Comparison of ENCODE assay signal across 10 cellular contexts in the genomic region with DNA sequence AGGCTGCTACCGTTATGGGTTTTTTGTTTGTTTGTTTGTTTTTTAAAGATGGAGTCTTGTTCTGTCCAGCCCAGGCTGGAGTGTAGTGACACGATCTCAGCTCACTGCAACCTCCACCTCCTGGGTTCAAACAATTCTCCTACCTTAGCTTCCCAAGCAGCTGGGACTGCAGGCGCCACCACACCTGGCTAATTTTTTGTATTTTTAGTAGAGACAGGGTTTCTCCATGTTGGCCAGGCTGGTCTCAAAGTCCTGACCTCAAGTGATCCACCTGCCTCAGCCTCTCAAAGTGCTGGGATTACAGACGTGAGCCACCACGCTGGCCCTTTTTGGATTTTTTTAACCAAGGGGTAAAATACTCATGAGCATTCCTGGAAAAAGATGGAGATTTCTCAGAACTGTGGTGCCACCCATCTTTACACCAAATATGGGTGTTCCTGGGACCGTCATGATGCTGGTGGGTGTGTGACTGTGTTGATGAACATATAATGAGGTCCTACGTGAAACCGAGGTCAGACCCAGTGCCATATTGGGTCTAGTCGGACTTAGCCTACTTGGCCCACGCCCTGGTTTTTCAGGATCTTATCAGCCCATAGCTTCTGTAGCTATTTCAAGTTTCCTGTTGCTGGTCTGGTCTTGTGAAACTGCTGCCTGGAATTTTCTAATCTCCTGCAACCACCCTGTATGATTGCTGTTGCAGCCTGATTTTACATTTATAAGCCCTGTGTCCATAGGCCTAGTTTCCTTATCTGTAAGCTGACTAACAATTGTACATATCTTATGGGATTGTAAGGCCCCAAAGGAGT. TPM values are rescaled to one million over a fixed set of nuclear protein-coding genes. Genes with fewer than 3 reads are reported as not detected.
A peak's percentile ranks its signal among the peaks of the same experiment; 100 is the strongest.
DNase-seq lines count a peak whose midpoint lies in the region; ATAC-seq and TF ChIP-seq lines count a peak whose summit lies in the region.
"Had no signal": no experiment of that assay in that cellular context is flagged by ENCODE, and none has a peak within 500 bp of the region (broad histone marks: within the 10 kb centered on the region; RNA-seq: fewer than 3 reads in every experiment).

No MANE protein-coding gene starts in this region.

- no peaks in the 10 kb centered on the region for H3K9me3 ChIP-seq in cardiac muscle cell (ENCODE audit: low read depth)

- no peaks in the 10 kb centered on the region for H3K9me3 Mint-ChIP-seq in WTC11
- no peaks in the 10 kb centered on the region for H3K9me3 Mint-ChIP-seq in stimulated activated effector memory CD8-positive, alpha-beta T cell treated with anti-CD3 and anti-CD28 coated beads, Interleukin-12 subunit alpha, Interleukin-12 subunit beta, amount 100 ng/mL, for 72 hours

- no peak overlapping the region for H3K4me3 Mint-ChIP-seq in WTC11
- peak overlapping the region; percentile 13 for H3K4me3 Mint-ChIP-seq in stimulated activated effector memory CD8-positive, alpha-beta T cell treated with anti-CD3 and anti-CD28 coated beads, Interleukin-12 subunit alpha, Interleukin-12 subunit beta, amount 100 ng/mL, for 72 hours

- no peak overlapping the region for H3K4me3 ChIP-seq in cardiac muscle cell

- TF ChIP-seq CTCF in WTC11 (IDR thresholded peaks at IDR 0.05) (no peak), cardiac muscle cell (IDR thresholded peaks at IDR 0.05; ENCODE audit: low read depth, low read length) (no peak), GM10248 (IDR thresholded peaks at IDR 0.05; ENCODE audit: control extremely low read depth, extremely low read depth, low read depth, missing control alignments) (no peak)

- peak; percentile 33 for TF ChIP-seq POLR2A in GM19099 (IDR thresholded peaks at IDR 0.05; ENCODE audit: extremely low read depth, insufficient read length, low read depth)

- peaks cover 10% of the 10 kb centered on the region for H3K36me3 ChIP-seq in cardiac muscle cell

- POLR2A ChIA-PET in WTC11 (lab: Charles Lee) = interaction anchor here (0.7 to 1.6 kb wide), 2 partner anchors 22 to 86 kb away, joined by 3 to 5 read pairs; a partner anchor contains a TSS
- POLR2A ChIA-PET in GM10248 (lab: Yijun Ruan, JAX) = interaction anchor here (0.6 to 3.3 kb wide), 12 partner anchors 8 to 719 kb away, joined by 3 to 30 read pairs (median 5); a partner anchor contains a TSS

- peak overlapping the region; percentile 36; the same call in 1 of the 2 replicates for H3K27ac Mint-ChIP-seq in WTC11
- peak overlapping the region; percentile 78 for H3K27ac Mint-ChIP-seq in stimulated activated effector memory CD8-positive, alpha-beta T cell treated with anti-CD3 and anti-CD28 coated beads, Interleukin-12 subunit alpha, Interleukin-12 subunit beta, amount 100 ng/mL, for 72 hours

- no peak for ATAC-seq in WTC11
- ATAC-seq in stimulated activated effector memory CD8-positive, alpha-beta T cell treated with anti-CD3 and anti-CD28 coated beads, Interleukin-12 subunit alpha, Interleukin-12 subunit beta, amount 100 ng/mL, for 72 hours = peak; percentile 14
- ATAC-seq in GM18870 (IDR thresholded peaks at IDR 0.05; ENCODE audit: unreplicated experiment) = no peak
- ATAC-seq: left colon had no signal

- H3K27me3 Mint-ChIP-seq in WTC11 (ENCODE audit: low read depth) = no peaks in the 10 kb centered on the region

- CTCF ChIA-PET in WTC11 (lab: Charles Lee) = interaction anchor here (1.0 kb wide), 1 partner anchor 22 kb away, joined by 3 read pairs; a partner anchor contains a TSS
- CTCF ChIA-PET in GM10248 (lab: Yijun Ruan, JAX) = interaction anchor here (1.0 kb wide), 1 partner anchor 92 kb away, joined by 3 read pairs; no protein-coding TSS in a partner anchor

- DNase-seq in WTC11 (ENCODE audit: low spot score) (no peak), cardiac muscle cell (ENCODE audit: low read depth in 1 of 2, low spot score in 1 of 2) (peak in 1 of 2 donors; percentile 97), amniotic stem cell (lab: John Stamatoyannopoulos, UW) (no peak), globus pallidus (ENCODE audit: low spot score) (no peak), GM10248 (ENCODE audit: extremely low spot score) (no peak)
- no peak for DNase-seq in stimulated activated effector memory CD8-positive, alpha-beta T cell treated with anti-CD3 and anti-CD28 coated beads, Interleukin-12 subunit alpha, Interleukin-12 subunit beta, amount 100 ng/mL, for 72 hours (ENCODE audit: low spot score in 2 of 2)
- DNase-seq: amygdala, left colon had no signal

- peak overlapping the region; percentile 22 for H3K27ac ChIP-seq in cardiac muscle cell

- no peaks in the 10 kb centered on the region for H3K27me3 ChIP-seq in cardiac muscle cell

- H3K36me3 Mint-ChIP-seq in WTC11 = peaks cover 20% of the 10 kb centered on the region
- peaks cover 80% of the 10 kb centered on the region for H3K36me3 Mint-ChIP-seq in stimulated activated effector memory CD8-positive, alpha-beta T cell treated with anti-CD3 and anti-CD28 coated beads, Interleukin-12 subunit alpha, Interleukin-12 subunit beta, amount 100 ng/mL, for 72 hours

- peaks cover 25% of the 10 kb centered on the region for H3K4me1 Mint-ChIP-seq in WTC11
- peaks cover 40% of the 10 kb centered on the region for H3K4me1 Mint-ChIP-seq in stimulated activated effector memory CD8-positive, alpha-beta T cell treated with anti-CD3 and anti-CD28 coated beads, Interleukin-12 subunit alpha, Interleukin-12 subunit beta, amount 100 ng/mL, for 72 hours

- peaks cover 36% of the 10 kb centered on the region for H3K4me1 ChIP-seq in cardiac muscle cell (ENCODE audit: low read depth)

TF ChIP-seq in WTC11, 78 proteins besides CTCF, POLR2A, EP300 and RAD21:
- TF ChIP-seq, protein P1, sequence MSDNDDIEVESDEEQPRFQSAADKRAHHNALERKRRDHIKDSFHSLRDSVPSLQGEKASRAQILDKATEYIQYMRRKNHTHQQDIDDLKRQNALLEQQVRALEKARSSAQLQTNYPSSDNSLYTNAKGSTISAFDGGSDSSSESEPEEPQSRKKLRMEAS (CRISPR knock-in tag; IDR thresholded peaks at IDR 0.05) = no peak
- no peak for TF ChIP-seq NFE2L1 (CRISPR knock-in tag; IDR thresholded peaks at IDR 0.05)
TF ChIP-seq in WTC11: peak in this region for 0.

RNA-seq across cellular contexts. Expression of a gene that starts 6.2 kb away (rescaled TPM):
- total RNA-seq in WTC11 (2021) = 17.0 to 19.5 TPM (median 17.9 TPM) in 3 replicates
- 54.1 and 85.1 TPM in 2 replicates for total RNA-seq in cardiac muscle cell
- 87.6 and 95.7 TPM in 2 replicates for polyA plus RNA-seq in cardiac muscle cell

RNA-seq across cellular contexts. Expression of a gene that starts 10.0 kb away (rescaled TPM):
- 14.8 to 17.7 TPM (median 16.8 TPM) in 3 replicates for total RNA-seq in WTC11 (2021)
- 22.5 and 27.1 TPM in 2 replicates for total RNA-seq in cardiac muscle cell
- polyA plus RNA-seq in cardiac muscle cell = 29.4 and 37.1 TPM in 2 replicates

RNA-seq across cellular contexts. Expression of a gene that starts 20.1 kb away (rescaled TPM):
- 3.1 to 5.6 TPM (median 3.9 TPM) in 3 replicates for total RNA-seq in WTC11 (2021)
- total RNA-seq in cardiac muscle cell = 0.25 and 2.0 TPM in 2 replicates
- 0.26 and 1.0 TPM in 2 replicates for polyA plus RNA-seq in cardiac muscle cell
- total RNA-seq: left colon had no signal

RNA-seq across cellular contexts. Expression of a gene that starts 21.7 kb away (rescaled TPM):
- total RNA-seq in WTC11 (2021) (145 to 153 TPM (median 149 TPM) in 3 replicates), cardiac muscle cell (274 and 337 TPM in 2 replicates)
- 230 and 290 TPM in 2 replicates for polyA plus RNA-seq in cardiac muscle cell

RNA-seq across cellular contexts. Expression of a gene that starts 42.1 kb away (rescaled TPM):
- total RNA-seq in WTC11 (2021) (11.4 to 18.2 TPM (median 17.0 TPM) in 3 replicates), cardiac muscle cell (27.5 and 43.1 TPM in 2 replicates)
- 31.7 and 35.1 TPM in 2 replicates for polyA plus RNA-seq in cardiac muscle cell
